Comparison of ENCODE assay signal across 21 cellular contexts in genomic region chr2:204197601-204198000, GRCh38.
"Had no signal": no experiment of that assay in that cellular context is flagged by ENCODE, and none has a peak within 500 bp of the region (broad histone marks: within the 10 kb centered on the region; RNA-seq: fewer than 3 reads in every experiment).

No MANE protein-coding gene starts in this region.

- H3K27ac ChIP-seq: KMS-11 had no signal

- ATAC-seq: activated CD8-positive, alpha-beta memory T cell treated with anti-CD3 and anti-CD28 coated beads, Interleukin-2, amount 10 ng/mL, durations not matched to agents 7 days and 5 days; Panc1; Right ventricle myocardium inferior; WTC11 had no signal

- DNase-seq: activated CD4-positive, alpha-beta T cell treated with anti-CD3 and anti-CD28 coated beads, Interleukin-2, amount 10 ng/mL, durations not matched to agents 24 days and 14 days; activated CD4-positive, alpha-beta T cell treated with anti-CD3 and anti-CD28 coated beads, Interleukin-2, amount 50 U/mL, for 48 hours; activated CD4-positive, CD25-positive, alpha-beta regulatory T cell treated with anti-CD3 and anti-CD28 coated beads, Interleukin-2, amount 50 U/mL, for 72 hours; activated CD8-positive, alpha-beta memory T cell treated with anti-CD3 and anti-CD28 coated beads, Interleukin-2, amount 10 ng/mL, durations not matched to agents 7 days and 5 days; activated effector memory CD4-positive, alpha-beta T cell treated with Interleukin-2 at 50 U/mL for 16 hours; activated naive CD4-positive, alpha-beta T cell; activated T-cell treated with anti-CD3 and anti-CD28 coated beads, Interleukin-2, amount 50 U/mL, for 24 hours; aorta; central memory CD4-positive, alpha-beta T cell; NCI-H146; NCI-H187 treated with DMSO at 0.1 percent for 48 hours; NCI-H2081 treated with DMSO at 0.1 percent for 48 hours; NCI-H526; NCI-H774; NK-92 treated with Interleukin-12 subunit alpha and Interleukin-12 subunit beta, amount 100 ng/mL, for 24 hours; OCI-M1; RPMI8226 had no signal
